2 cellular contexts compared by ENCODE assay signal in the genomic region with DNA sequence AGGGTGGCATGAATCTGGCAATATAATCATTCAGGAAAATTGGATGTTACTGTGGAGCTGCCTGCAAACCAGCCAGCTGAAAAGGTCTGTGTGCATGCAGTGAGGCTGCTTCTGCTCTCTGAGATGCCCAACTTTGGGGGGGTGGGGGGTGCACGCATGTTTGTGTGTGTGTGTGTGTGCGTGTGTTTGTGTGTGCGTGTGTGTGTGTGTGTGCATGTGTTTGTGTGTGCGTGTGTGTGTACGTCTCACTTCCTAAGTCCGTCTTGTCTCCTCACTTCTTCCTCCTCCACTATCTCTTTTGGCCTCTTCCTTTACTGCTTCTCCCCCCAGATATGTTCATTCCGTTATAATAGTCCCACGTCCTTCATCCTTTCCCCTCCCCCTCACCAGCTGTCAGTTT.
TF ChIP-seq lines count a peak whose summit lies in the region.

No MANE protein-coding gene starts in this region.

TF ChIP-seq in HEK293, 187 proteins besides CTCF, POLR2A, EP300 and RAD21:
- TF ChIP-seq, protein P1, sequence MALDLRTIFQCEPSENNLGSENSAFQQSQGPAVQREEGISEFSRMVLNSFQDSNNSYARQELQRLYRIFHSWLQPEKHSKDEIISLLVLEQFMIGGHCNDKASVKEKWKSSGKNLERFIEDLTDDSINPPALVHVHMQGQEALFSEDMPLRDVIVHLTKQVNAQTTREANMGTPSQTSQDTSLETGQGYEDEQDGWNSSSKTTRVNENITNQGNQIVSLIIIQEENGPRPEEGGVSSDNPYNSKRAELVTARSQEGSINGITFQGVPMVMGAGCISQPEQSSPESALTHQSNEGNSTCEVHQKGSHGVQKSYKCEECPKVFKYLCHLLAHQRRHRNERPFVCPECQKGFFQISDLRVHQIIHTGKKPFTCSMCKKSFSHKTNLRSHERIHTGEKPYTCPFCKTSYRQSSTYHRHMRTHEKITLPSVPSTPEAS (tag by site-specific recombination; IDR thresholded peaks at IDR 0.05): peak; percentile 94
- no peak for TF ChIP-seq ZNF664 (tag by site-specific recombination; IDR thresholded peaks at IDR 0.05)

TF ChIP-seq in IMR-90, 13 proteins besides CTCF, POLR2A, EP300 and RAD21 (continued from another document):
- no peak for TF ChIP-seq MXI1 (IDR thresholded peaks at IDR 0.05; ENCODE audit: borderline replicate concordance, low read depth, low read length)
- no peak for TF ChIP-seq MAZ (IDR thresholded peaks at IDR 0.05; ENCODE audit: borderline replicate concordance, low read depth, low read length)
